Comparison of ENCODE assay signal across 9 cellular contexts in genomic region chrX:147191361-147191760, GRCh38.
"Had no signal": no experiment of that assay in that cellular context is flagged by ENCODE, and none has a peak within 500 bp of the region (broad histone marks: within the 10 kb centered on the region; RNA-seq: fewer than 3 reads in every experiment).

No MANE protein-coding gene starts in this region.

- H3K36me3 ChIP-seq: HAP-1 had no signal

- H3K4me1 ChIP-seq: HAP-1 had no signal

- DNase-seq: GM23248, GOT3, H7, H9, HCEC 1CT, HFFc6 had no signal

- H3K27ac ChIP-seq: GM23248 had no signal

- H3K4me2 ChIP-seq: GM23338 had no signal

- H3K4me3 ChIP-seq: GM23248, GM23338, HAP-1 had no signal

- H3K9me3 ChIP-seq: HAP-1 had no signal

- H2AFZ ChIP-seq: GM23248, GM23338 had no signal

- ATAC-seq: GM23338, HCT116 had no signal

- H3K9ac ChIP-seq: GM23248 had no signal
